8 cellular contexts compared by ENCODE assay signal in genomic region chr11:106087815-106088435, GRCh38. TPM values are rescaled to one million over a fixed set of nuclear protein-coding genes. Genes with fewer than 3 reads are reported as not detected.
DNase-seq lines count a peak whose midpoint lies in the region; ATAC-seq and TF ChIP-seq lines count a peak whose summit lies in the region.

No MANE protein-coding gene starts in this region.

- H4K20me1 ChIP-seq in hepatocyte (ENCODE audit: insufficient read depth, poor library complexity, severe bottlenecking), result peaks cover 17% of the 10 kb centered on the region

- H3K4me2 ChIP-seq in hepatocyte, result peak overlapping the region; percentile 49

- H3K9me2 ChIP-seq in hepatocyte (replicated peaks; ENCODE audit: insufficient read depth), result no peaks in the 10 kb centered on the region

- H3K36me3 ChIP-seq in hepatocyte (replicated peaks; ENCODE audit: insufficient read depth, low read depth), result no peaks in the 10 kb centered on the region

- ATAC-seq in HG02571 (IDR thresholded peaks at IDR 0.05; ENCODE audit: unreplicated experiment), result no peak

- no peaks in the 10 kb centered on the region for H3K27me3 ChIP-seq in hepatocyte

- H3K27ac ChIP-seq in RWPE1, result no peak overlapping the region
- no peak overlapping the region for H3K27ac ChIP-seq in hepatocyte

- peak; percentile 22 to 43 for DNase-seq in NCI-H524 (lab: John Stamatoyannopoulos, UW)
- DNase-seq in NCI-H524 treated with DMSO at 0.1 percent for 48 hours (lab: John Stamatoyannopoulos, UW), result no peak
- peak; percentile 16 for DNase-seq in HS-5 (ENCODE audit: low read depth)
- DNase-seq in RWPE1 (ENCODE audit: low spot score), result peak; percentile 4
- peak in 35 of 58 donors; percentile 1 to 62 (median 8) for DNase-seq in anterior cingulate cortex (lab: John Stamatoyannopoulos, UW)
- peak; percentile 66 for DNase-seq in hepatocyte (ENCODE audit: low spot score)
- DNase-seq in smooth muscle cell of the brain vasculature (ENCODE audit: low read depth, low spot score), result peak; percentile 46

- no peaks in the 10 kb centered on the region for H3K9me3 ChIP-seq in hepatocyte (ENCODE audit: low read depth)

- H2AFZ ChIP-seq in hepatocyte, result no peak overlapping the region

- CTCF ChIA-PET in RWPE1 (lab: Yijun Ruan, JAX), result interaction anchor here (0.6 to 1.4 kb wide), 10 partner anchors 10 to 863 kb away, joined by 3 to 6 read pairs (median 3); partner anchors contain the start of gene AASDHPPT

- 44% methylated on average over 9 of the region's 9 CpGs for WGBS in hepatocyte (ENCODE audit: low lambda C conversion rate, missing lambda C conversion rate)

- no peak overlapping the region for H3K4me3 ChIP-seq in hepatocyte

- peaks cover 92% of the 10 kb centered on the region for H3K79me2 ChIP-seq in hepatocyte

- TF ChIP-seq CTCF in RWPE1 (conservative IDR thresholded peaks at IDR 0.05; ENCODE audit: low read depth), result peak; percentile 94
- TF ChIP-seq CTCF in hepatocyte (IDR thresholded peaks at IDR 0.05; ENCODE audit: poor library complexity), result peak; percentile 96

- POLR2A ChIA-PET in RWPE1 (lab: Yijun Ruan, JAX; ENCODE audit: low non-redundant PET), result no interaction called here

- peaks cover 20% of the 10 kb centered on the region for H3K4me1 ChIP-seq in hepatocyte (ENCODE audit: insufficient read depth)

RNA-seq across cellular contexts. Expression of gene AASDHPPT, which starts 10.5 kb away (rescaled TPM):
- total RNA-seq in hepatocyte, result 80.7 and 89.6 TPM in 2 replicates
- polyA plus RNA-seq in hepatocyte, result 39.2 and 43.3 TPM in 2 replicates

RNA-seq across cellular contexts. Expression of gene KBTBD3, which starts 10.8 kb away (rescaled TPM):
- total RNA-seq in hepatocyte, result 4.9 and 7.3 TPM in 2 replicates
- 5.6 and 8.7 TPM in 2 replicates for polyA plus RNA-seq in hepatocyte
